ENCODE assay signal across 1 cellular context in genomic region chr16:20424129-20424866, GRCh38.
A peak's percentile ranks its signal among the peaks of the same experiment; 100 is the strongest.
TF ChIP-seq lines count a peak whose summit lies in the region.

No MANE protein-coding gene starts in this region.

TF ChIP-seq in HepG2, 621 proteins besides CTCF, POLR2A, EP300 and RAD21 (continued from another document and continues in another):
- TF ChIP-seq THAP8 (CRISPR knock-in tag; IDR thresholded peaks at IDR 0.05; ENCODE audit: borderline replicate concordance), result no peak
- no peak for TF ChIP-seq ETV6 (CRISPR knock-in tag; conservative IDR thresholded peaks at IDR 0.05)
- no peak for TF ChIP-seq FOXP1 (IDR thresholded peaks at IDR 0.05)
- peak; percentile 61; the same call in 1 of the 2 replicates for TF ChIP-seq FOXP1 (CRISPR knock-in tag; IDR thresholded peaks at IDR 0.05)
- TF ChIP-seq ZNF724P (CRISPR knock-in tag; IDR thresholded peaks at IDR 0.05; ENCODE audit: borderline replicate concordance), result no peak
- TF ChIP-seq MXD3 (CRISPR knock-in tag; IDR thresholded peaks at IDR 0.05), result no peak
- TF ChIP-seq IKZF1 (IDR thresholded peaks at IDR 0.05), result no peak
- TF ChIP-seq PHF8 (CRISPR knock-in tag; IDR thresholded peaks at IDR 0.05), result 0 out of 2 replicates have a peak, but pooled peaks have one; percentile 46
- 0 out of 2 replicates have a peak, but pooled peaks have one; percentile 34 for TF ChIP-seq PHF20 (CRISPR knock-in tag; IDR thresholded peaks at IDR 0.05)
- no peak for TF ChIP-seq PHB2 (IDR thresholded peaks at IDR 0.05; ENCODE audit: partially characterized antibody)
- TF ChIP-seq ZNF225 (CRISPR knock-in tag; IDR thresholded peaks at IDR 0.05), result no peak
- 0 out of 2 replicates have a peak, but pooled peaks have one; percentile 32 for TF ChIP-seq YEATS4 (CRISPR knock-in tag; IDR thresholded peaks at IDR 0.05; ENCODE audit: borderline replicate concordance)
- TF ChIP-seq POLR2AphosphoS5 (IDR thresholded peaks at IDR 0.05; ENCODE audit: low read depth, low read length), result no peak; the same call in 1 of the 2 replicates
- TF ChIP-seq ZSCAN20 (CRISPR knock-in tag; IDR thresholded peaks at IDR 0.05; ENCODE audit: borderline replicate concordance), result no peak
- peak; percentile 83 for TF ChIP-seq TEAD3 (CRISPR knock-in tag; optimal IDR thresholded peaks at IDR 0.05; ENCODE audit: borderline replicate concordance)
- TF ChIP-seq ZNF281 (CRISPR knock-in tag; IDR thresholded peaks at IDR 0.05; ENCODE audit: borderline replicate concordance), result peak; percentile 82; the same call in 1 of the 2 replicates
- 0 out of 2 replicates have a peak, but pooled peaks have one; percentile 5 for TF ChIP-seq MNT (IDR thresholded peaks at IDR 0.05)
- peak; percentile 75; the same call in 1 of the 2 replicates for TF ChIP-seq ZMAT5 (CRISPR knock-in tag; IDR thresholded peaks at IDR 0.05; ENCODE audit: borderline replicate concordance, low read depth)
- TF ChIP-seq ZNF451 (CRISPR knock-in tag; IDR thresholded peaks at IDR 0.05), result no peak; the same call in 1 of the 2 replicates
- 0 out of 2 replicates have a peak, but pooled peaks have one; percentile 58 for TF ChIP-seq ZNF761 (CRISPR knock-in tag; conservative IDR thresholded peaks at IDR 0.05)
- TF ChIP-seq ZNF432 (CRISPR knock-in tag; IDR thresholded peaks at IDR 0.05; ENCODE audit: borderline replicate concordance), result no peak
- peak; percentile 42; the same call in 1 of the 2 replicates for TF ChIP-seq RFXAP (CRISPR knock-in tag; IDR thresholded peaks at IDR 0.05; ENCODE audit: borderline replicate concordance)
- TF ChIP-seq GTF2F1 (IDR thresholded peaks at IDR 0.05; ENCODE audit: low read length), result no peak
- TF ChIP-seq GLI4 (CRISPR knock-in tag; IDR thresholded peaks at IDR 0.05; ENCODE audit: borderline replicate concordance), result 0 out of 2 replicates have a peak, but pooled peaks have one; percentile 70
- TF ChIP-seq NR2F6 (IDR thresholded peaks at IDR 0.05), result peak; percentile 88
- TF ChIP-seq NR2F6 (CRISPR knock-in tag; IDR thresholded peaks at IDR 0.05), result peak; percentile 86
- no peak for TF ChIP-seq ZNF101 (CRISPR knock-in tag; IDR thresholded peaks at IDR 0.05; ENCODE audit: borderline replicate concordance, low read depth)
- TF ChIP-seq GRHL1 (CRISPR knock-in tag; conservative IDR thresholded peaks at IDR 0.05), result no peak
- no peak for TF ChIP-seq PCBP2 (optimal IDR thresholded peaks at IDR 0.05; ENCODE audit: low read depth, low read length, poor library complexity, severe bottlenecking)
- peak; percentile 37; the same call in 1 of the 2 replicates for TF ChIP-seq RXRA (CRISPR knock-in tag; IDR thresholded peaks at IDR 0.05)
- no peak for TF ChIP-seq THAP7 (CRISPR knock-in tag; IDR thresholded peaks at IDR 0.05)
- TF ChIP-seq SETDB1 (CRISPR knock-in tag; IDR thresholded peaks at IDR 0.05; ENCODE audit: borderline replicate concordance), result no peak; the same call in 1 of the 2 replicates
- TF ChIP-seq TFDP2 (CRISPR knock-in tag; IDR thresholded peaks at IDR 0.05), result 0 out of 2 replicates have a peak, but pooled peaks have one; percentile 34
- no peak for TF ChIP-seq PAWR (CRISPR knock-in tag; IDR thresholded peaks at IDR 0.05; ENCODE audit: borderline replicate concordance)
- TF ChIP-seq RFXANK (CRISPR knock-in tag; IDR thresholded peaks at IDR 0.05), result 0 out of 2 replicates have a peak, but pooled peaks have one; percentile 48
- TF ChIP-seq REPIN1 (CRISPR knock-in tag; IDR thresholded peaks at IDR 0.05; ENCODE audit: borderline replicate concordance, low read depth), result peak; percentile 57; the same call in 1 of the 2 replicates
- peak; percentile 81; the same call in 1 of the 2 replicates for TF ChIP-seq PHF21A (CRISPR knock-in tag; IDR thresholded peaks at IDR 0.05)
- TF ChIP-seq GTF3A (CRISPR knock-in tag; conservative IDR thresholded peaks at IDR 0.05), result no peak
- TF ChIP-seq ZNF280B (CRISPR knock-in tag; IDR thresholded peaks at IDR 0.05; ENCODE audit: borderline replicate concordance), result no peak
- no peak for TF ChIP-seq FLYWCH1 (CRISPR knock-in tag; IDR thresholded peaks at IDR 0.05)
- peak; percentile 46; the same call in 1 of the 2 replicates for TF ChIP-seq SOX13 (IDR thresholded peaks at IDR 0.05)
- peak in 1 of 2 experiments; percentile 83; a peak in 2 of 4 replicates for TF ChIP-seq SOX13 (CRISPR knock-in tag; conservative IDR thresholded peaks at IDR 0.05 in 1 of 2, IDR thresholded peaks at IDR 0.05 in 1 of 2)
- no peak; the same call in 1 of the 2 replicates for TF ChIP-seq WIZ (CRISPR knock-in tag; IDR thresholded peaks at IDR 0.05)
- peak; percentile 98 for TF ChIP-seq MED1 (CRISPR knock-in tag; IDR thresholded peaks at IDR 0.05)
- peak; percentile 94 for TF ChIP-seq MLX (CRISPR knock-in tag; IDR thresholded peaks at IDR 0.05)
- no peak for TF ChIP-seq MLXIP (CRISPR knock-in tag; IDR thresholded peaks at IDR 0.05; ENCODE audit: borderline replicate concordance)
- TF ChIP-seq DMAP1 (CRISPR knock-in tag; IDR thresholded peaks at IDR 0.05), result peak; percentile 29; the same call in 1 of the 2 replicates
